In genomic region chr14:78232666-78233065, GRCh38 we compare ENCODE assay signal across 18 cellular contexts.
DNase-seq lines count a peak whose midpoint lies in the region; TF ChIP-seq lines count a peak whose summit lies in the region.
"Had no signal": no experiment of that assay in that cellular context is flagged by ENCODE, and none has a peak within 500 bp of the region (broad histone marks: within the 10 kb centered on the region; RNA-seq: fewer than 3 reads in every experiment).

No MANE protein-coding gene starts in this region.

- BruUV-seq in A673 (replicated peaks; lab: Mats Ljungman, UMichigan), result no TSS peak

- H3K27me3 Mint-ChIP-seq in brain, result peaks cover 9% of the 10 kb centered on the region
- peaks cover 2% of the 10 kb centered on the region for H3K27me3 Mint-ChIP-seq in activated naive CD4-positive, alpha-beta T cell treated with anti-CD3 and anti-CD28 coated beads for 36 hours (ENCODE audit: low read depth)

- CTCF ChIA-PET in A673 (lab: Charles Lee), result no interaction called here
- CTCF ChIA-PET in activated naive CD4-positive, alpha-beta T cell treated with anti-CD3 and anti-CD28 coated beads for 36 hours (lab: Charles Lee), result no interaction called here

- H3K36me3 Mint-ChIP-seq in brain, result peaks cover 14% of the 10 kb centered on the region
- no peaks in the 10 kb centered on the region for H3K36me3 Mint-ChIP-seq in activated naive CD4-positive, alpha-beta T cell treated with anti-CD3 and anti-CD28 coated beads for 36 hours (ENCODE audit: low read depth)
- H3K36me3 Mint-ChIP-seq: CD8-positive, alpha-beta T cell had no signal

- H3K27me3 ChIP-seq in A673 (replicated peaks; ENCODE audit: insufficient read depth, low read depth, low read length, poor library complexity), result peaks cover 10% of the 10 kb centered on the region
- H3K27me3 ChIP-seq: BLaER1 had no signal

- intact Hi-C loops in A673 (cut with micrococcal nuclease; ENCODE audit: unreplicated experiment), result no loop called here
- intact Hi-C loops in activated naive CD4-positive, alpha-beta T cell treated with anti-CD3 and anti-CD28 coated beads for 36 hours (cut with micrococcal nuclease), result no loop called here

- TF ChIP-seq CTCF in A673 (conservative IDR thresholded peaks at IDR 0.05; ENCODE audit: low read depth, low read length) (no peak), brain (conservative IDR thresholded peaks at IDR 0.05) (no peak)

- H3K4me1 ChIP-seq in A673 (ENCODE audit: insufficient read depth, low read length, poor library complexity, severe bottlenecking), result no peaks in the 10 kb centered on the region
- H3K4me1 ChIP-seq: BLaER1 had no signal

- no peak overlapping the region for H3K4me3 ChIP-seq in A673 (ENCODE audit: low read depth, low read length, poor library complexity, severe bottlenecking)
- H3K4me3 ChIP-seq: BLaER1, GM23338 had no signal

- peak overlapping the region; percentile 14 to 96 (median 75) for H3K27ac Mint-ChIP-seq in brain
- no peak overlapping the region for H3K27ac Mint-ChIP-seq in activated naive CD4-positive, alpha-beta T cell treated with anti-CD3 and anti-CD28 coated beads for 36 hours
- H3K27ac Mint-ChIP-seq: CD8-positive, alpha-beta T cell; GM23338; T-helper 1 cell treated with Interleukin-12 subunit alpha and Interleukin-12 subunit beta and Interleukin-4 antibody, amounts not matched to agents 30 μg/mL and 1 μg/mL, for 36 hours had no signal

- no peak overlapping the region for H3K27ac ChIP-seq in A673 (ENCODE audit: low read depth, low read length, poor library complexity, severe bottlenecking)
- H3K27ac ChIP-seq: BLaER1 had no signal

- DNase-seq in NCI-H1105 (lab: John Stamatoyannopoulos, UW) (peak; percentile 40), NCI-H1105 treated with DMSO at 0.1 percent for 48 hours (lab: John Stamatoyannopoulos, UW) (no peak), A673 (ENCODE audit: low spot score) (peak; percentile 9), NCI-H2227 (lab: John Stamatoyannopoulos, UW; ENCODE audit: unreplicated experiment) (peak; percentile 90), NOMO-1 treated with DMSO at 0.1 percent for 48 hours (lab: John Stamatoyannopoulos, UW; ENCODE audit: unreplicated experiment) (no peak)
- no peak for DNase-seq in stimulated activated naive CD4-positive, alpha-beta T cell treated with Interleukin-2 at 50 U/mL for 16 hours (lab: John Stamatoyannopoulos, UW)
- no peak for DNase-seq in activated naive CD4-positive, alpha-beta T cell treated with anti-CD3 and anti-CD28 coated beads for 36 hours
- DNase-seq: CD8-positive, alpha-beta T cell; GDM1; NCI-H2029 treated with DMSO at 0.1 percent for 48 hours; NCI-H446 treated with DMSO at 0.1 percent for 48 hours; NK-92 treated with Interleukin-12 subunit alpha and Interleukin-12 subunit beta, amount 100 ng/mL, for 24 hours; OCI-M1; SIG-M5 had no signal

- H3K36me3 ChIP-seq in A673 (ENCODE audit: insufficient read depth, low read length, poor library complexity, severe bottlenecking), result no peaks in the 10 kb centered on the region
- H3K36me3 ChIP-seq: BLaER1 had no signal

- no peaks in the 10 kb centered on the region for H3K9me3 Mint-ChIP-seq in brain
- H3K9me3 Mint-ChIP-seq in activated naive CD4-positive, alpha-beta T cell treated with anti-CD3 and anti-CD28 coated beads for 36 hours, result no peaks in the 10 kb centered on the region
- H3K9me3 Mint-ChIP-seq: CD8-positive, alpha-beta T cell; GM23338; T-helper 1 cell treated with Interleukin-12 subunit alpha and Interleukin-12 subunit beta and Interleukin-4 antibody, amounts not matched to agents 30 μg/mL and 1 μg/mL, for 36 hours had no signal

- POLR2A ChIA-PET in A673 (lab: Charles Lee; ENCODE audit: low non-redundant PET), result no interaction called here

- no peaks in the 10 kb centered on the region for H3K9me3 ChIP-seq in A673 (ENCODE audit: low read depth, low read length, poor library complexity, severe bottlenecking)
- H3K9me3 ChIP-seq: BLaER1 had no signal

- H3K4me1 Mint-ChIP-seq in brain, result peaks cover 78% of the 10 kb centered on the region
- no peaks in the 10 kb centered on the region for H3K4me1 Mint-ChIP-seq in activated naive CD4-positive, alpha-beta T cell treated with anti-CD3 and anti-CD28 coated beads for 36 hours (ENCODE audit: low read depth)

- peak overlapping the region in 3 of 5 experiments; percentile 11 to 49 (median 33) for H3K4me3 Mint-ChIP-seq in brain
- no peak overlapping the region for H3K4me3 Mint-ChIP-seq in activated naive CD4-positive, alpha-beta T cell treated with anti-CD3 and anti-CD28 coated beads for 36 hours
- H3K4me3 Mint-ChIP-seq: CD8-positive, alpha-beta T cell; GM23338; T-helper 1 cell treated with Interleukin-12 subunit alpha and Interleukin-12 subunit beta and Interleukin-4 antibody, amounts not matched to agents 30 μg/mL and 1 μg/mL, for 36 hours had no signal

Comparison
In these comparisons a context has a peak if more than half of its experiments do, and no peak if none do; other contexts are left out.
1. DNase-seq: peak in NCI-H1105 (single experiment), A673 (single experiment) and NCI-H2227 (single experiment); none in NCI-H1105 treated with DMSO at 0.1 percent for 48 hours (single experiment), NOMO-1 treated with DMSO at 0.1 percent for 48 hours (single experiment), stimulated activated naive CD4-positive, alpha-beta T cell treated with Interleukin-2 at 50 U/mL for 16 hours (single experiment) and activated naive CD4-positive, alpha-beta T cell treated with anti-CD3 and anti-CD28 coated beads for 36 hours (single experiment).